In genomic region chr12:19129121-19129485, GRCh38 we compare ENCODE assay signal across 8 cellular contexts. TPM values are rescaled to one million over a fixed set of nuclear protein-coding genes. Genes with fewer than 3 reads are reported as not detected.
DNase-seq lines count a peak whose midpoint lies in the region; ATAC-seq and TF ChIP-seq lines count a peak whose summit lies in the region.

No MANE protein-coding gene starts in this region.

- DNase-seq in H7 = no peak
- DNase-seq in SK-N-MC (ENCODE audit: low read depth, low spot score) = no peak
- DNase-seq in fibroblast of pulmonary artery (ENCODE audit: low read depth) = peak; percentile 47
- DNase-seq in sciatic nerve (ENCODE audit: low spot score) = no peak
- DNase-seq in SIG-M5 (lab: John Stamatoyannopoulos, UW) = no peak
- no peak for DNase-seq in COLO829 (ENCODE audit: low spot score)
- no peak for DNase-seq in activated CD4-positive, alpha-beta T cell treated with anti-CD3 and anti-CD28 coated beads, Interleukin-2, amount 50 U/mL, for 4 hours

- peak overlapping the region; percentile 87 for H3K27ac ChIP-seq in SK-N-MC

- ATAC-seq in sciatic nerve = peak; percentile 7
- no peak for ATAC-seq in GM18511 (IDR thresholded peaks at IDR 0.05; ENCODE audit: unreplicated experiment)

- no peaks in the 10 kb centered on the region for H3K9me3 ChIP-seq in SK-N-MC (ENCODE audit: low read depth, low read length)

- H3K36me3 ChIP-seq in H7 (replicated peaks; ENCODE audit: control insufficient read depth, insufficient read depth, low read length) (no peaks in the 10 kb centered on the region), SK-N-MC (ENCODE audit: insufficient read depth, low read length) (no peaks in the 10 kb centered on the region)

- no peak overlapping the region for H3K9ac ChIP-seq in SK-N-MC (ENCODE audit: insufficient read length)

- no peaks in the 10 kb centered on the region; the same call in 1 of the 2 replicates for H3K27me3 ChIP-seq in H7 (ENCODE audit: control insufficient read depth, insufficient read depth, low read length)

- intact Hi-C loops in sciatic nerve (cut with DNase I) = no loop called here

- H3K4me3 ChIP-seq in H7 (ENCODE audit: insufficient read depth, low read depth, low read length) (peak overlapping the region; percentile 26), SK-N-MC (peak overlapping the region; percentile 68), fibroblast of pulmonary artery (replicated peaks; ENCODE audit: low read depth, low read length) (peak overlapping the region; percentile 46)

- no peak for TF ChIP-seq CTCF in fibroblast of pulmonary artery (IDR thresholded peaks at IDR 0.05; ENCODE audit: low read length, missing control alignments)

RNA-seq across cellular contexts. Expression of gene PLEKHA5, which starts 0.4 kb away (rescaled TPM):
- total RNA-seq in H7 (2014; rRNA removed; shearing (Covaris generic)) = 33.9 and 47.1 TPM in 2 replicates
- total RNA-seq in sciatic nerve = 44.1 TPM
